ENCODE assay signal across 24 cellular contexts in genomic region chrX:122941801-122942200, GRCh38.
"Had no signal": no experiment of that assay in that cellular context is flagged by ENCODE, and none has a peak within 500 bp of the region (broad histone marks: within the 10 kb centered on the region; RNA-seq: fewer than 3 reads in every experiment).

No MANE protein-coding gene starts in this region.

- H3K4me3 ChIP-seq: colonic mucosa, esophagus squamous epithelium, left lung, prostate gland, right atrium auricular region, sigmoid colon, stomach, thyroid gland, vagina had no signal

- H3K27me3 ChIP-seq: colonic mucosa, esophagus squamous epithelium, left lung, right atrium auricular region, sigmoid colon, stomach, thyroid gland, vagina had no signal

- ATAC-seq: left lung; naive thymus-derived CD4-positive, alpha-beta T cell; stimulated activated effector memory CD8-positive, alpha-beta T cell treated with anti-CD3 and anti-CD28 coated beads, Interleukin-12 subunit alpha, Interleukin-12 subunit beta, amount 100 ng/mL, for 72 hours had no signal

- DNase-seq: colonic mucosa; effector memory CD4-positive, alpha-beta T cell; erythroblast; esophagus squamous epithelium; head of caudate nucleus; kidney; left lung; mesendoderm; midbrain; naive thymus-derived CD4-positive, alpha-beta T cell; nucleus accumbens; sigmoid colon; stimulated activated CD4-positive, alpha-beta T cell treated with anti-CD3 and anti-CD28 coated beads, Interleukin-2, amount 100 ng/mL, for 24 hours; stimulated activated CD4-positive, alpha-beta T cell treated with anti-CD3 and anti-CD28 coated beads, Interleukin-4, amount 100 ng/mL, for 24 hours; stimulated activated naive CD4-positive, alpha-beta T cell treated with Interleukin-2 at 50 U/mL for 16 hours; stomach; thyroid gland; trophoblast cell had no signal

- H3K36me3 ChIP-seq: colonic mucosa, esophagus squamous epithelium, left lung, prostate gland, right atrium auricular region, sigmoid colon, stomach, thyroid gland, vagina had no signal

- FAIRE-seq: endothelial cell of umbilical vein, frontal cortex, kidney had no signal
